In the genomic region with DNA sequence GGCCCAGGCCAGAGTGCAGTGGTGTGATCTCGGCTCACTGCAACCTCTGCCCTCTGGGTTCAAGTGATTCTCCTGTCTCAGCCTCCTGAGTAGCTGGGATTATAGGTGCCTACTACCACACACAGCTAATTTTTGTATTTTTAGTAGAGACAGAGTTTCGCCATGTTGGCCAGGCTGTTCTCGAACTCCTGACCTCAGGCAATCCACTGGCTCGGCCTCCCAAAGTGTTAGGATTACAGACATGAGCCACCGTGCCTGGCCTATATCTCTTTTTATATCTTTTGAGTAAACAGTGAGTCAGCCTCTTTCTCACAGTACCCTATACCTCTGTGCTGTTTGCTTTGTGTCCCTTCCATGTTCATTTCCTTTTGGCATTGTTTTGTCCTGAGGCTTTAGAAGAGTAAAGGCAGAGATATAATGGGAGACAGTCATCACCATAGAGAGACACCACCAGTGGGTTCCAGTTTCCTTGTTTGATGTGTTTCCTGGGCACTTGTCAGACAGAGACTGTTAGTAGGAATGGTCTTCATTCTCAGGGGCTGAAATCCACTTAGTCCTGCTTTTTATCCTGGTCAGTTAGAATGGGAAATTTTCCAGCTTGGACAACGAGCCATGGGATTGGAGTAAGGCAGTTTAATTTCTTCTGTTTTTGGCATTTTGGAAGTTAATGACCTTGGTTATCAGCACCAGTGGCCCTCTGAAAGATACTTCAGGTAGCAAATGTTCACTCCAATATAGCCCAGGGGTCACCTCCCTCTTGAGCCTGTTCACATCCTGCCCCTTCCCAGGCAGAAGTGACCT, we compare ENCODE assay signal across 1 cellular context.
TF ChIP-seq lines count a peak whose summit lies in the region.

No MANE protein-coding gene starts in this region.

TF ChIP-seq in HepG2, 621 proteins besides CTCF, POLR2A, EP300 and RAD21 (continued from another document and continues in another):
- TF ChIP-seq ZNF609 (CRISPR knock-in tag; IDR thresholded peaks at IDR 0.05; ENCODE audit: borderline replicate concordance) (peak; percentile 83), GPBP1L1 (CRISPR knock-in tag; IDR thresholded peaks at IDR 0.05) (no peak), HNRNPL (IDR thresholded peaks at IDR 0.05; ENCODE audit: low read depth, low read length) (no peak), FOXP1 (IDR thresholded peaks at IDR 0.05) (peak; percentile 56), FOXP1 (CRISPR knock-in tag; IDR thresholded peaks at IDR 0.05) (peak; percentile 89), ZNF724P (CRISPR knock-in tag; IDR thresholded peaks at IDR 0.05; ENCODE audit: borderline replicate concordance) (no peak), NKX3-1 (CRISPR knock-in tag; IDR thresholded peaks at IDR 0.05) (no peak), KDM6A (CRISPR knock-in tag; IDR thresholded peaks at IDR 0.05; ENCODE audit: low read depth) (peak; percentile 76), SMARCC2 (IDR thresholded peaks at IDR 0.05) (0 out of 2 replicates have a peak, but pooled peaks have one; percentile 79), ARNT (IDR thresholded peaks at IDR 0.05) (no peak), KDM4B (CRISPR knock-in tag; IDR thresholded peaks at IDR 0.05) (peak; percentile 73; the same call in 1 of the 2 replicates), FOSL1 (CRISPR knock-in tag; IDR thresholded peaks at IDR 0.05; ENCODE audit: borderline replicate concordance) (peak; percentile 98), ZSCAN12 (CRISPR knock-in tag; IDR thresholded peaks at IDR 0.05) (no peak), SAP130 (CRISPR knock-in tag; IDR thresholded peaks at IDR 0.05; ENCODE audit: low read depth) (peak; percentile 92), ZSCAN5A (CRISPR knock-in tag; IDR thresholded peaks at IDR 0.05; ENCODE audit: borderline replicate concordance) (no peak), ATF4 (CRISPR knock-in tag; IDR thresholded peaks at IDR 0.05) (peak in 1 of 2 experiments; percentile 78; a peak in 2 of 4 replicates), U2AF1 (optimal IDR thresholded peaks at IDR 0.05; ENCODE audit: low read depth, low read length) (peak; percentile 24), ZNF451 (CRISPR knock-in tag; IDR thresholded peaks at IDR 0.05) (peak; percentile 21; the same call in 1 of the 2 replicates), RFXAP (CRISPR knock-in tag; IDR thresholded peaks at IDR 0.05; ENCODE audit: borderline replicate concordance) (peak; percentile 0; the same call in 1 of the 2 replicates), ZBTB20 (CRISPR knock-in tag; IDR thresholded peaks at IDR 0.05; ENCODE audit: borderline replicate concordance, low read depth) (peak; percentile 99), MTF2 (CRISPR knock-in tag; IDR thresholded peaks at IDR 0.05; ENCODE audit: borderline replicate concordance) (no peak), NR1H2 (CRISPR knock-in tag; IDR thresholded peaks at IDR 0.05; ENCODE audit: borderline replicate concordance, low read depth) (no peak), SALL1 (CRISPR knock-in tag; IDR thresholded peaks at IDR 0.05) (peak; percentile 95), HMG20A (CRISPR knock-in tag; IDR thresholded peaks at IDR 0.05; ENCODE audit: borderline replicate concordance) (peak; percentile 93), SOX5 (CRISPR knock-in tag; IDR thresholded peaks at IDR 0.05; ENCODE audit: borderline replicate concordance) (peak; percentile 99), ZBTB49 (CRISPR knock-in tag; IDR thresholded peaks at IDR 0.05; ENCODE audit: borderline replicate concordance) (no peak), ELF4 (CRISPR knock-in tag; IDR thresholded peaks at IDR 0.05; ENCODE audit: borderline replicate concordance) (0 out of 2 replicates have a peak, but pooled peaks have one; percentile 58), MAFK (conservative IDR thresholded peaks at IDR 0.05 in 1 of 2, IDR thresholded peaks at IDR 0.05 in 1 of 2; ENCODE audit: low read length in 2 of 2) (peak; percentile 53 to 56; a peak in 2 of 4 replicates)
- TF ChIP-seq, protein P1, sequence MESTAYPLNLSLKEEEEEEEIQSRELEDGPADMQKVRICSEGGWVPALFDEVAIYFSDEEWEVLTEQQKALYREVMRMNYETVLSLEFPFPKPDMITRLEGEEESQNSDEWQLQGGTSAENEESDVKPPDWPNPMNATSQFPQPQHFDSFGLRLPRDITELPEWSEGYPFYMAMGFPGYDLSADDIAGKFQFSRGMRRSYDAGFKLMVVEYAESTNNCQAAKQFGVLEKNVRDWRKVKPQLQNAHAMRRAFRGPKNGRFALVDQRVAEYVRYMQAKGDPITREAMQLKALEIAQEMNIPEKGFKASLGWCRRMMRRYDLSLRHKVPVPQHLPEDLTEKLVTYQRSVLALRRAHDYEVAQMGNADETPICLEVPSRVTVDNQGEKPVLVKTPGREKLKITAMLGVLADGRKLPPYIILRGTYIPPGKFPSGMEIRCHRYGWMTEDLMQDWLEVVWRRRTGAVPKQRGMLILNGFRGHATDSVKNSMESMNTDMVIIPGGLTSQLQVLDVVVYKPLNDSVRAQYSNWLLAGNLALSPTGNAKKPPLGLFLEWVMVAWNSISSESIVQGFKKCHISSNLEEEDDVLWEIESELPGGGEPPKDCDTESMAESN (CRISPR knock-in tag; conservative IDR thresholded peaks at IDR 0.05) = peak; percentile 45; the same call in 1 of the 2 replicates
- TF ChIP-seq, protein P2, sequence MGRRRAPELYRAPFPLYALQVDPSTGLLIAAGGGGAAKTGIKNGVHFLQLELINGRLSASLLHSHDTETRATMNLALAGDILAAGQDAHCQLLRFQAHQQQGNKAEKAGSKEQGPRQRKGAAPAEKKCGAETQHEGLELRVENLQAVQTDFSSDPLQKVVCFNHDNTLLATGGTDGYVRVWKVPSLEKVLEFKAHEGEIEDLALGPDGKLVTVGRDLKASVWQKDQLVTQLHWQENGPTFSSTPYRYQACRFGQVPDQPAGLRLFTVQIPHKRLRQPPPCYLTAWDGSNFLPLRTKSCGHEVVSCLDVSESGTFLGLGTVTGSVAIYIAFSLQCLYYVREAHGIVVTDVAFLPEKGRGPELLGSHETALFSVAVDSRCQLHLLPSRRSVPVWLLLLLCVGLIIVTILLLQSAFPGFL (CRISPR knock-in tag; IDR thresholded peaks at IDR 0.05) = no peak
- TF ChIP-seq, protein P3, sequence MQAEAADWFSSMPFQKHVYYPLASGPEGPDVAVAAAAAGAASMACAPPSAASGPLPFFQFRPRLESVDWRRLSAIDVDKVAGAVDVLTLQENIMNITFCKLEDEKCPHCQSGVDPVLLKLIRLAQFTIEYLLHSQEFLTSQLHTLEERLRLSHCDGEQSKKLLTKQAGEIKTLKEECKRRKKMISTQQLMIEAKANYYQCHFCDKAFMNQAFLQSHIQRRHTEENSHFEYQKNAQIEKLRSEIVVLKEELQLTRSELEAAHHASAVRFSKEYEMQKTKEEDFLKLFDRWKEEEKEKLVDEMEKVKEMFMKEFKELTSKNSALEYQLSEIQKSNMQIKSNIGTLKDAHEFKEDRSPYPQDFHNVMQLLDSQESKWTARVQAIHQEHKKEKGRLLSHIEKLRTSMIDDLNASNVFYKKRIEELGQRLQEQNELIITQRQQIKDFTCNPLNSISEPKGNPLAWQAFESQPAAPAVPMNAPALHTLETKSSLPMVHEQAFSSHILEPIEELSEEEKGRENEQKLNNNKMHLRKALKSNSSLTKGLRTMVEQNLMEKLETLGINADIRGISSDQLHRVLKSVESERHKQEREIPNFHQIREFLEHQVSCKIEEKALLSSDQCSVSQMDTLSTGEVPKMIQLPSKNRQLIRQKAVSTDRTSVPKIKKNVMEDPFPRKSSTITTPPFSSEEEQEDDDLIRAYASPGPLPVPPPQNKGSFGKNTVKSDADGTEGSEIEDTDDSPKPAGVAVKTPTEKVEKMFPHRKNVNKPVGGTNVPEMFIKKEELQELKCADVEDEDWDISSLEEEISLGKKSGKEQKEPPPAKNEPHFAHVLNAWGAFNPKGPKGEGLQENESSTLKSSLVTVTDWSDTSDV (CRISPR knock-in tag; IDR thresholded peaks at IDR 0.05) = no peak; the same call in 1 of the 2 replicates
